ENCODE assay signal across 8 cellular contexts in genomic region chrY:2935606-2936521, GRCh38. TPM values are rescaled to one million over a fixed set of nuclear protein-coding genes. Genes with fewer than 3 reads are reported as not detected.
DNase-seq lines count a peak whose midpoint lies in the region; ATAC-seq, FAIRE-seq and TF ChIP-seq lines count a peak whose summit lies in the region.

No MANE protein-coding gene starts in this region.

- H4K20me1 ChIP-seq in HepG2 (ENCODE audit: insufficient read depth, low read length), result 0 out of 2 replicates have a peak, but pooled peaks cover 3% of the 10 kb centered on the region

- 3% methylated on average over 7 of the region's 74 CpGs for WGBS in HepG2 (ENCODE audit: low lambda C conversion rate)

- TF ChIP-seq CTCF in HepG2 (CRISPR knock-in tag; IDR thresholded peaks at IDR 0.05) (no peak), MCF 10A (IDR thresholded peaks at IDR 0.05; ENCODE audit: unreplicated experiment) (no peak)

- H3K27ac Mint-ChIP-seq in MCF 10A (ENCODE audit: low read depth, unreplicated experiment), result no peak overlapping the region

- in situ Hi-C loops in HepG2 (cut with HindIII; ENCODE audit: extremely low pct_ligation_motif_present, low pct_unique_long_range_greater_than_20kb), result no loop called here

- TF ChIP-seq EP300 in HepG2 (IDR thresholded peaks at IDR 0.05; ENCODE audit: low read depth in 2 of 2, low read length in 2 of 2), result no peak
- TF ChIP-seq EP300 in HepG2 (CRISPR knock-in tag; IDR thresholded peaks at IDR 0.05; ENCODE audit: borderline replicate concordance), result no peak

- peak overlapping the region; percentile 100 for H3K27ac ChIP-seq in HepG2 (ENCODE audit: extremely low read length, insufficient read depth, low read length)
- H3K27ac ChIP-seq in substantia nigra (ENCODE audit: low read depth, low read length, poor library complexity, severe bottlenecking), result peak overlapping the region; percentile 92

- H3K27me3 Mint-ChIP-seq in MCF 10A (ENCODE audit: insufficient read depth, unreplicated experiment), result no peaks in the 10 kb centered on the region

- peak; percentile 30 for FAIRE-seq in HepG2 (lab: Jason Lieb, UNC)

- H3K4me3 ChIP-seq in HepG2 (replicated peaks in 1 of 3; ENCODE audit: insufficient read depth in 1 of 3, low read depth in 2 of 3, low read length in 3 of 3), result peak overlapping the region; percentile 66 to 79 (median 73)

- DNase-seq in A172 (ENCODE audit: low spot score) (peak; percentile 79), NCI-H446 treated with DMSO at 0.1 percent for 48 hours (lab: John Stamatoyannopoulos, UW) (peak; percentile 53), HepG2 (ENCODE audit: low spot score) (peak; percentile 79), substantia nigra (lab: John Stamatoyannopoulos, UW) (peak in 28 of 49 donors; percentile 18 to 90 (median 78)), AG08396 (ENCODE audit: low spot score) (no peak), MCF 10A (ENCODE audit: unreplicated experiment) (no peak)
- peak; percentile 60 for DNase-seq in activated naive CD8-positive, alpha-beta T cell treated with anti-CD3 and anti-CD28 coated beads, Interleukin-2, amount 50 U/mL, for 16 hours (ENCODE audit: low read depth, low spot score)

- POLR2A ChIA-PET in HepG2 (lab: Yijun Ruan, JAX), result interaction anchor here (0.5 to 1.0 kb wide), 5 partner anchors 14 to 154 kb away, joined by 3 to 6 read pairs (median 3); no protein-coding TSS in a partner anchor
- POLR2A ChIA-PET in MCF 10A (lab: Yijun Ruan, JAX), result no interaction called here

- CTCF ChIA-PET in HepG2 (lab: Yijun Ruan, JAX; ENCODE audit: low intra/inter-chr PET ratio, low total read pairs) (no interaction called here), MCF 10A (lab: Yijun Ruan, JAX) (no interaction called here)

- peak overlapping the region; percentile 99 for H3K9ac ChIP-seq in HepG2 (ENCODE audit: insufficient read depth, low read depth, low read length)

- peak in 1 of 2 experiments; percentile 53; a peak in 1 of 4 replicates for TF ChIP-seq POLR2A in HepG2 (IDR thresholded peaks at IDR 0.05; ENCODE audit: insufficient read depth in 1 of 2, low read depth in 2 of 2, low read length in 2 of 2)

- BruUV-seq in HepG2 (replicated peaks; lab: Mats Ljungman, UMichigan), result no TSS peak
- BruUV-seq in MCF 10A (replicated peaks; lab: Mats Ljungman, UMichigan), result no TSS peak

- H3K4me1 ChIP-seq in HepG2 (ENCODE audit: insufficient read depth, low read length), result peaks cover 31% of the 10 kb centered on the region

- no peaks in the 10 kb centered on the region for H3K36me3 ChIP-seq in HepG2 (replicated peaks in 1 of 2; ENCODE audit: control insufficient read depth in 1 of 2, insufficient read depth in 2 of 2, low read length in 2 of 2)

- no peaks in the 10 kb centered on the region for H3K27me3 ChIP-seq in HepG2 (ENCODE audit: control insufficient read depth in 1 of 2, insufficient read depth in 2 of 2, low read length in 2 of 2)

- H3K4me3 Mint-ChIP-seq in MCF 10A (ENCODE audit: unreplicated experiment), result no peak overlapping the region

- intact Hi-C loops in HepG2 (cut with micrococcal nuclease; ENCODE audit: unreplicated experiment) (no loop called here), MCF 10A (cut with micrococcal nuclease) (no loop called here)

- no peak overlapping the region for H2AFZ ChIP-seq in HepG2 (ENCODE audit: low read length)

- no peaks in the 10 kb centered on the region for H3K4me1 Mint-ChIP-seq in MCF 10A (ENCODE audit: insufficient read depth, unreplicated experiment)

- H3K36me3 Mint-ChIP-seq in MCF 10A (ENCODE audit: insufficient read depth, unreplicated experiment), result no peaks in the 10 kb centered on the region

- TF ChIP-seq RAD21 in HepG2 (CRISPR knock-in tag; IDR thresholded peaks at IDR 0.05), result no peak

- no peaks in the 10 kb centered on the region for H3K9me3 ChIP-seq in HepG2 (ENCODE audit: low read length)

- no peaks in the 10 kb centered on the region for H3K9me3 Mint-ChIP-seq in MCF 10A (ENCODE audit: unreplicated experiment)

- H3K79me2 ChIP-seq in HepG2 (ENCODE audit: insufficient read depth, low read length), result peaks cover 47% of the 10 kb centered on the region

- ATAC-seq in GM21528 (IDR thresholded peaks at IDR 0.05; ENCODE audit: low FRiP score, unreplicated experiment) (peak; percentile 82), HepG2 (peak; percentile 88)

- H3K4me2 ChIP-seq in HepG2 (ENCODE audit: low read depth, low read length), result peak overlapping the region; percentile 72

TF ChIP-seq in HepG2, 621 proteins besides CTCF, POLR2A, EP300 and RAD21 (continues in another document):
- TF ChIP-seq HDAC6 (IDR thresholded peaks at IDR 0.05; ENCODE audit: low read depth, low read length), result no peak
- no peak for TF ChIP-seq ZNF619 (CRISPR knock-in tag; IDR thresholded peaks at IDR 0.05)
- TF ChIP-seq ZNF432 (CRISPR knock-in tag; IDR thresholded peaks at IDR 0.05; ENCODE audit: borderline replicate concordance), result no peak
- no peak for TF ChIP-seq NR1H2 (CRISPR knock-in tag; IDR thresholded peaks at IDR 0.05; ENCODE audit: borderline replicate concordance, low read depth)
- TF ChIP-seq GPN1 (CRISPR knock-in tag; IDR thresholded peaks at IDR 0.05; ENCODE audit: borderline replicate concordance), result no peak
- TF ChIP-seq KLF11 (CRISPR knock-in tag; IDR thresholded peaks at IDR 0.05), result no peak
- no peak for TF ChIP-seq PREB (CRISPR knock-in tag; IDR thresholded peaks at IDR 0.05)
- TF ChIP-seq RCOR2 (CRISPR knock-in tag; IDR thresholded peaks at IDR 0.05), result no peak
- no peak for TF ChIP-seq HINFP (CRISPR knock-in tag; IDR thresholded peaks at IDR 0.05; ENCODE audit: low read depth)
- no peak for TF ChIP-seq ZNF598 (CRISPR knock-in tag; IDR thresholded peaks at IDR 0.05; ENCODE audit: borderline replicate concordance)
- no peak for TF ChIP-seq MED13 (CRISPR knock-in tag; IDR thresholded peaks at IDR 0.05)
- peak; percentile 92 for TF ChIP-seq HOXA3 (CRISPR knock-in tag; IDR thresholded peaks at IDR 0.05)
- no peak for TF ChIP-seq SRSF9 (IDR thresholded peaks at IDR 0.05; ENCODE audit: borderline replicate concordance, insufficient read depth, low read depth, low read length, poor library complexity, severe bottlenecking)
- TF ChIP-seq ISL2 (CRISPR knock-in tag; IDR thresholded peaks at IDR 0.05), result no peak; the same call in 1 of the 2 replicates
- no peak for TF ChIP-seq MATR3 (CRISPR knock-in tag; IDR thresholded peaks at IDR 0.05)
- TF ChIP-seq ZNF678 (CRISPR knock-in tag; IDR thresholded peaks at IDR 0.05), result no peak
- TF ChIP-seq ZFP36L2 (CRISPR knock-in tag; IDR thresholded peaks at IDR 0.05), result no peak
- no peak for TF ChIP-seq MEIS1 (CRISPR knock-in tag; IDR thresholded peaks at IDR 0.05; ENCODE audit: borderline replicate concordance)
- TF ChIP-seq TBP (CRISPR knock-in tag; IDR thresholded peaks at IDR 0.05), result no peak
- no peak for TF ChIP-seq ZC3H4 (CRISPR knock-in tag; IDR thresholded peaks at IDR 0.05; ENCODE audit: borderline replicate concordance)

RNA-seq across cellular contexts. Expression of gene ZFY, which starts 0.7 kb away (rescaled TPM):
- 13.5 and 17.5 TPM in 2 replicates for total RNA-seq in A172 (2014; rRNA removed; shearing (Covaris generic))
- 17.1 and 25.9 TPM in 2 replicates for total RNA-seq in HepG2 (2016; rRNA removed; fragmentation: Illumina TruSeq; extraction: Trizol)
- total RNA-seq in HepG2 (2016; cell fraction: cytosol; rRNA removed; fragmentation: Illumina TruSeq; extraction: Trizol; ENCODE audit: low read depth), result 18.8 and 24.2 TPM in 2 replicates
- total RNA-seq in HepG2 (2016; cell fraction: insoluble cytoplasmic fraction; rRNA removed; fragmentation: Illumina TruSeq; extraction: Trizol), result 15.7 and 24.0 TPM in 2 replicates
- 13.1 and 13.8 TPM in 2 replicates for total RNA-seq in HepG2 (2016; cell fraction: membrane; rRNA removed; fragmentation: Illumina TruSeq; extraction: Trizol)
- 12.8 and 15.4 TPM in 2 replicates for total RNA-seq in HepG2 (2016; cell fraction: nucleus; rRNA removed; fragmentation: Illumina TruSeq; extraction: Trizol)
- 2.9 and 3.3 TPM in 2 replicates for polyA plus RNA-seq in HepG2 (2011; rRNA removed)
- 1.4 and 2.1 TPM in 2 replicates for polyA plus RNA-seq in HepG2 (2011; cell fraction: cytosol; rRNA removed)
- 3.2 TPM in 2 replicates for polyA plus RNA-seq in HepG2 (2011; cell fraction: nucleus; rRNA removed)
- polyA plus RNA-seq in HepG2 (2012), result 3.6 and 4.8 TPM in 2 replicates
- polyA plus RNA-seq in HepG2 (2016; cell fraction: cytosol; fragmentation: Illumina TruSeq; extraction: Trizol; ENCODE audit: low read depth), result 0.18 and 0.22 TPM in 2 replicates
- polyA plus RNA-seq in HepG2 (2016; cell fraction: insoluble cytoplasmic fraction; fragmentation: Illumina TruSeq; extraction: Trizol; ENCODE audit: low read depth), result 8.4 and 8.9 TPM in 2 replicates
- polyA plus RNA-seq in HepG2 (2016; cell fraction: membrane; fragmentation: Illumina TruSeq; extraction: Trizol; ENCODE audit: low read depth), result 1.0 and 1.3 TPM in 2 replicates
- polyA plus RNA-seq in HepG2 (2016; cell fraction: nucleus; fragmentation: Illumina TruSeq; extraction: Trizol; ENCODE audit: insufficient read depth, low read depth), result 13.3 and 14.5 TPM in 2 replicates
- polyA minus RNA-seq in HepG2 (2011; rRNA and poly(A)+ RNA removed; ENCODE audit: low replicate concordance), result 12.4 TPM in 1 of 2 replicates, not detected in the other
- 10.8 and 11.4 TPM in 2 replicates for polyA minus RNA-seq in HepG2 (2011; cell fraction: cytosol; rRNA and poly(A)+ RNA removed)
- 27.0 and 30.3 TPM in 2 replicates for polyA minus RNA-seq in HepG2 (2011; cell fraction: nucleus; rRNA and poly(A)+ RNA removed)
- not detected in 2 replicates for total RNA-seq in MCF 10A (2022)

Comparison
In these comparisons a context has a peak if more than half of its experiments do, and no peak if none do; other contexts are left out.
1. DNase-seq: peak in A172 (single experiment), NCI-H446 treated with DMSO at 0.1 percent for 48 hours (single experiment), activated naive CD8-positive, alpha-beta T cell treated with anti-CD3 and anti-CD28 coated beads, Interleukin-2, amount 50 U/mL, for 16 hours (single experiment), HepG2 (single experiment) and substantia nigra (28 of 49); none in AG08396 (single experiment) and MCF 10A (single experiment).